Comparison of ENCODE assay signal across 31 cellular contexts in genomic region chr3:71054312-71054711, GRCh38.
DNase-seq lines count a peak whose midpoint lies in the region; ATAC-seq, FAIRE-seq and TF ChIP-seq lines count a peak whose summit lies in the region.
"Had no signal": no experiment of that assay in that cellular context is flagged by ENCODE, and none has a peak within 500 bp of the region (broad histone marks: within the 10 kb centered on the region; RNA-seq: fewer than 3 reads in every experiment).

No MANE protein-coding gene starts in this region.

- H2BK15ac ChIP-seq in H1 (ENCODE audit: low read length): no peak overlapping the region

- no peak overlapping the region for H3K18ac ChIP-seq in H1 (ENCODE audit: extremely low read depth, low read length)

- intact Hi-C loops in heart left ventricle (cut with DNase I): loop anchor here in 1 of 10 donors (5.0 kb wide), 1 partner anchor 37 kb away; no protein-coding TSS in a partner anchor

- H2BK20ac ChIP-seq in H1 (ENCODE audit: low read length): no peak overlapping the region

- peaks cover 95% of the 10 kb centered on the region for H3K4me1 Mint-ChIP-seq in stimulated activated memory B cell treated with anti-CD40 and anti-IgM and Interleukin-4, amounts not matched to agents 10 μg/mL and 1 μg/mL and 100 μg/mL, for 72 hours

- H3K9me3 Mint-ChIP-seq in stimulated activated memory B cell treated with anti-CD40 and anti-IgM and Interleukin-4, amounts not matched to agents 10 μg/mL and 1 μg/mL and 100 μg/mL, for 72 hours: no peaks in the 10 kb centered on the region
- H3K9me3 Mint-ChIP-seq: activated CD4-positive, alpha-beta T cell treated with anti-CD3 and anti-CD28 coated beads, Interleukin-2, amount 10 ng/mL, durations not matched to agents 7 days and 5 days; activated T-helper 1 cell treated with anti-CD3 and anti-CD28 coated beads, Interleukin-12 subunit alpha, Interleukin-12 subunit beta, Interleukin-2, Interleukin-4 antibody, amounts not matched to agents 30 ng/mL and 10 ng/mL and 1 ng/mL, durations not matched to agents 14 hours and 24 hours and 36 hours; dendritic cell treated with granulocyte-macrophage colony-stimulating factor and Interleukin-4, amounts not matched to agents 40 ng/mL and 50 ng/mL, for 4 days had no signal

- H3K4me1 ChIP-seq in heart left ventricle: peaks cover 10 to 100% (median 83%) of the 10 kb centered on the region in 12 donors
- H3K4me1 ChIP-seq in right atrium auricular region: peaks cover 0 to 95% of the 10 kb centered on the region in 2 donors
- peaks cover 99% of the 10 kb centered on the region for H3K4me1 ChIP-seq in Karpas-422 (ENCODE audit: low read length)
- H3K4me1 ChIP-seq in H1 (replicated peaks in 1 of 4; ENCODE audit: control insufficient read depth in 3 of 4, insufficient read depth in 4 of 4, low read length in 3 of 4): peaks cover 10 to 53% (median 36%) of the 10 kb centered on the region in 4 experiments

- ATAC-seq in heart left ventricle: no peak
- no peak for ATAC-seq in stimulated activated memory B cell treated with anti-CD40 and anti-IgM and Interleukin-4, amounts not matched to agents 10 μg/mL and 1 μg/mL and 100 μg/mL, for 72 hours
- ATAC-seq in HG02885 (IDR thresholded peaks at IDR 0.05; ENCODE audit: poor library complexity, unreplicated experiment): no peak
- ATAC-seq: left ventricle myocardium superior, right lobe of liver had no signal

- DNase-seq in heart left ventricle: no peak
- no peak for DNase-seq in right atrium auricular region (ENCODE audit: low spot score)
- no peak for DNase-seq in Karpas-422
- DNase-seq in H1 (ENCODE audit: low read depth in 1 of 2, low spot score in 2 of 2): no peak
- no peak for DNase-seq in GM12891 (ENCODE audit: insufficient read length, low spot score)
- no peak for DNase-seq in D341Med (ENCODE audit: low spot score)
- DNase-seq: ACHN; activated CD4-positive, alpha-beta T cell treated with anti-CD3 and anti-CD28 coated beads, Interleukin-2, amount 10 ng/mL, durations not matched to agents 7 days and 5 days; erythroblast; HCEC 1CT; head of caudate nucleus; Kasumi-1; left ventricle myocardium superior; NCI-H146; NCI-H446; NCI-H748 treated with DMSO at 0.1 percent for 48 hours; right lobe of liver; stimulated activated CD4-positive, alpha-beta T cell treated with anti-CD3 and anti-CD28 coated beads, Interleukin-2, amount 100 ng/mL, for 48 hours; T-helper 9 cell; trophoblast cell; WERI-Rb-1 had no signal

- H3K4ac ChIP-seq in H1 (replicated peaks; ENCODE audit: insufficient read length, low read depth, low read length): no peak overlapping the region

- no peak for TF ChIP-seq EP300 in H1 (IDR thresholded peaks at IDR 0.05; ENCODE audit: borderline replicate concordance in 1 of 2, low read depth in 2 of 2, low read length in 2 of 2)

- POLR2A ChIA-PET in H1 (lab: Charles Lee; ENCODE audit: partially characterized antibody): interaction anchor here (1.0 kb wide), 1 partner anchor 10 kb away, joined by 6 read pairs; no protein-coding TSS in a partner anchor

- 0 out of 2 replicates have a peak overlapping the region, but pooled peaks have one; percentile 9 for H2AK5ac ChIP-seq in H1 (ENCODE audit: low read depth, low read length)

- TF ChIP-seq POLR2A in heart left ventricle (IDR thresholded peaks at IDR 0.05): no peak
- TF ChIP-seq POLR2A in H1 (IDR thresholded peaks at IDR 0.05; ENCODE audit: control extremely low read depth in 1 of 2, low read depth in 2 of 2, low read length in 2 of 2): no peak
- TF ChIP-seq POLR2A in GM12891 (IDR thresholded peaks at IDR 0.05; ENCODE audit: low read depth, low read length): no peak

- 71 to 75% (median 72%) methylated on average over 5 of the region's 5 CpGs for WGBS in heart left ventricle, 4 donors
- WGBS in H1 (ENCODE audit: extremely low coverage in 1 of 2, insufficient coverage in 1 of 2, insufficient read length in 1 of 2, insufficient replicate concordance in 2 of 2, low coverage in 1 of 2, low lambda C conversion rate in 2 of 2, missing lambda C conversion rate in 1 of 2), 2 experiments: 89% methylated on average over 5 of the region's 5 CpGs; no CpG with 5 or more reads in 1 of the 2 experiments

- H3K4me2 ChIP-seq in Karpas-422 (ENCODE audit: low read depth, low read length, poor library complexity, severe bottlenecking) (peak overlapping the region; percentile 57), H1 (ENCODE audit: insufficient read depth in 1 of 2, low read depth in 2 of 2, low read length in 2 of 2) (no peak overlapping the region; a peak in 1 of 4 replicates)

- H3K79me1 ChIP-seq in H1 (ENCODE audit: low read depth, low read length): no peaks in the 10 kb centered on the region; the same call in 1 of the 2 replicates

- H3K9me2 ChIP-seq in Karpas-422 (replicated peaks; ENCODE audit: insufficient read depth, low read length): no peaks in the 10 kb centered on the region

- H3K27me3 ChIP-seq in heart left ventricle (no peaks in the 10 kb centered on the region), right atrium auricular region (no peaks in the 10 kb centered on the region), Karpas-422 (ENCODE audit: low read length) (no peaks in the 10 kb centered on the region), H1 (replicated peaks in 1 of 4; ENCODE audit: control insufficient read depth in 3 of 4, extremely low read depth in 1 of 4, insufficient read depth in 3 of 4, low read length in 3 of 4) (no peaks in the 10 kb centered on the region)
- H3K27me3 ChIP-seq: cardiac muscle cell, neutrophil, right lobe of liver had no signal

- no peak overlapping the region for H2BK12ac ChIP-seq in H1 (ENCODE audit: low read depth, low read length)

- H3K27ac Mint-ChIP-seq in stimulated activated memory B cell treated with anti-CD40 and anti-IgM and Interleukin-4, amounts not matched to agents 10 μg/mL and 1 μg/mL and 100 μg/mL, for 72 hours: no peak overlapping the region
- H3K27ac Mint-ChIP-seq: activated CD4-positive, alpha-beta T cell treated with anti-CD3 and anti-CD28 coated beads, Interleukin-2, amount 10 ng/mL, durations not matched to agents 7 days and 5 days; activated naive CD8-positive, alpha-beta T cell; activated T-helper 1 cell treated with anti-CD3 and anti-CD28 coated beads, Interleukin-12 subunit alpha, Interleukin-12 subunit beta, Interleukin-2, Interleukin-4 antibody, amounts not matched to agents 30 ng/mL and 10 ng/mL and 1 ng/mL, durations not matched to agents 14 hours and 24 hours and 36 hours; dendritic cell treated with granulocyte-macrophage colony-stimulating factor and Interleukin-4, amounts not matched to agents 40 ng/mL and 50 ng/mL, for 4 days had no signal

- H3K36me3 ChIP-seq in heart left ventricle: peaks cover 0 to 37% (median 19%) of the 10 kb centered on the region in 9 donors
- H3K36me3 ChIP-seq in right atrium auricular region: peaks cover 18% of the 10 kb centered on the region
- peaks cover 29% of the 10 kb centered on the region; the same call in 1 of the 2 replicates for H3K36me3 ChIP-seq in Karpas-422 (ENCODE audit: insufficient read depth, low read length)
- 0 out of 8 replicates have a peak, but pooled peaks cover 0 to 3% (median 0%) of the 10 kb centered on the region in 4 experiments for H3K36me3 ChIP-seq in H1 (ENCODE audit: control insufficient read depth in 2 of 4, insufficient read depth in 4 of 4, low read length in 3 of 4)
- H3K36me3 ChIP-seq: WERI-Rb-1 had no signal

- no peak overlapping the region for H3K14ac ChIP-seq in H1 (ENCODE audit: insufficient read length)

- CTCF ChIA-PET in H1 (lab: Charles Lee; ENCODE audit: partially characterized antibody): interaction anchor here (1.0 to 2.1 kb wide), 3 partner anchors 16 to 325 kb away, joined by 3 to 6 read pairs (median 3); no protein-coding TSS in a partner anchor

- H4K20me1 ChIP-seq in Karpas-422 (ENCODE audit: insufficient read depth, low read depth, low read length) (peaks cover 46% of the 10 kb centered on the region), H1 (replicated peaks in 1 of 2; ENCODE audit: control insufficient read depth in 1 of 2, insufficient read depth in 2 of 2, low read length in 2 of 2) (peaks cover 0 to 2% of the 10 kb centered on the region in 2 experiments)

- H3K27me3 Mint-ChIP-seq in stimulated activated memory B cell treated with anti-CD40 and anti-IgM and Interleukin-4, amounts not matched to agents 10 μg/mL and 1 μg/mL and 100 μg/mL, for 72 hours: no peaks in the 10 kb centered on the region
- H3K27me3 Mint-ChIP-seq: activated CD4-positive, alpha-beta T cell treated with anti-CD3 and anti-CD28 coated beads, Interleukin-2, amount 10 ng/mL, durations not matched to agents 7 days and 5 days; activated naive CD8-positive, alpha-beta T cell; B cell; dendritic cell treated with granulocyte-macrophage colony-stimulating factor and Interleukin-4, amounts not matched to agents 40 ng/mL and 50 ng/mL, for 4 days had no signal

- H3K9me3 ChIP-seq in heart left ventricle (no peaks in the 10 kb centered on the region), right atrium auricular region (no peaks in the 10 kb centered on the region), Karpas-422 (ENCODE audit: low read length) (no peaks in the 10 kb centered on the region), H1 (ENCODE audit: insufficient read depth in 2 of 2, low read depth in 1 of 2, low read length in 1 of 2) (no peaks in the 10 kb centered on the region)
- H3K9me3 ChIP-seq: neutrophil, right lobe of liver had no signal

- no peaks in the 10 kb centered on the region for H3K23me2 ChIP-seq in H1 (ENCODE audit: low read depth, low read length)

- peaks cover 98% of the 10 kb centered on the region for H3K79me2 ChIP-seq in Karpas-422 (ENCODE audit: low read length)
- H3K79me2 ChIP-seq in H1 (ENCODE audit: control insufficient read depth in 1 of 2, insufficient read depth in 2 of 2, low read length in 2 of 2): peaks cover 0 to 25% of the 10 kb centered on the region in 2 experiments; a peak in 1 of 4 replicates

- no peak overlapping the region for H3K56ac ChIP-seq in H1 (replicated peaks; ENCODE audit: insufficient read length, low read depth, low read length)

- no peak overlapping the region for H4K91ac ChIP-seq in H1 (replicated peaks; ENCODE audit: insufficient read length, low read length)

- no peak overlapping the region for H3K4me3 ChIP-seq in heart left ventricle
- no peak overlapping the region for H3K4me3 ChIP-seq in right atrium auricular region
- no peak overlapping the region for H3K4me3 ChIP-seq in Karpas-422 (ENCODE audit: low read length)
- H3K4me3 ChIP-seq in H1 (ENCODE audit: extremely low read depth in 1 of 4, insufficient read depth in 2 of 4, low read depth in 3 of 4, low read length in 4 of 4): no peak overlapping the region
- H3K4me3 ChIP-seq: cardiac muscle cell, right lobe of liver had no signal

- TF ChIP-seq CTCF in heart left ventricle (IDR thresholded peaks at IDR 0.05) (no peak), right atrium auricular region (IDR thresholded peaks at IDR 0.05) (no peak), H1 (IDR thresholded peaks at IDR 0.05; ENCODE audit: control extremely low read depth in 1 of 3, insufficient read depth in 1 of 3, low read depth in 1 of 3, low read length in 3 of 3) (no peak)

- peaks cover 62% of the 10 kb centered on the region for H3K36me3 Mint-ChIP-seq in stimulated activated memory B cell treated with anti-CD40 and anti-IgM and Interleukin-4, amounts not matched to agents 10 μg/mL and 1 μg/mL and 100 μg/mL, for 72 hours

- TF ChIP-seq RAD21 in H1 (IDR thresholded peaks at IDR 0.05 in 1 of 2, conservative IDR thresholded peaks at IDR 0.05 in 1 of 2; ENCODE audit: low read depth in 2 of 2, low read length in 2 of 2): no peak

- peak overlapping the region; percentile 29 for H3K4me3 Mint-ChIP-seq in stimulated activated memory B cell treated with anti-CD40 and anti-IgM and Interleukin-4, amounts not matched to agents 10 μg/mL and 1 μg/mL and 100 μg/mL, for 72 hours
- H3K4me3 Mint-ChIP-seq: activated CD4-positive, alpha-beta T cell treated with anti-CD3 and anti-CD28 coated beads, Interleukin-2, amount 10 ng/mL, durations not matched to agents 7 days and 5 days; activated naive CD8-positive, alpha-beta T cell; activated T-helper 1 cell treated with anti-CD3 and anti-CD28 coated beads, Interleukin-12 subunit alpha, Interleukin-12 subunit beta, Interleukin-2, Interleukin-4 antibody, amounts not matched to agents 30 ng/mL and 10 ng/mL and 1 ng/mL, durations not matched to agents 14 hours and 24 hours and 36 hours; dendritic cell treated with granulocyte-macrophage colony-stimulating factor and Interleukin-4, amounts not matched to agents 40 ng/mL and 50 ng/mL, for 4 days had no signal

- H3K27ac ChIP-seq in heart left ventricle (peak overlapping the region in 8 of 12 donors; percentile 5 to 97 (median 66)), right atrium auricular region (no peak overlapping the region), Karpas-422 (ENCODE audit: low read length) (peak overlapping the region; percentile 27; the same call in 1 of the 2 replicates), H1 (ENCODE audit: low read depth, low read length) (no peak overlapping the region)
- H3K27ac ChIP-seq: neutrophil, right lobe of liver, WERI-Rb-1 had no signal

- H2AFZ ChIP-seq in Karpas-422 (ENCODE audit: low read length) (no peak overlapping the region), H1 (ENCODE audit: low read length) (no peak overlapping the region)

- no peak overlapping the region for H2BK5ac ChIP-seq in H1 (ENCODE audit: low read depth, low read length)

- H4K8ac ChIP-seq in H1 (ENCODE audit: extremely low read depth, insufficient read depth, low read length): no peak overlapping the region

- FAIRE-seq in H1 (lab: Jason Lieb, UNC) (no peak), GM12891 (lab: Jason Lieb, UNC) (no peak)
- FAIRE-seq: astrocyte, RCC 7860 had no signal

- H3K23ac ChIP-seq in H1 (ENCODE audit: insufficient read length): no peak overlapping the region

- H3K9ac ChIP-seq in Karpas-422 (ENCODE audit: low read length) (no peak overlapping the region), H1 (replicated peaks in 1 of 4; ENCODE audit: extremely low read depth in 1 of 4, low read depth in 3 of 4, low read length in 3 of 4) (no peak overlapping the region)

- no peak overlapping the region for H2BK120ac ChIP-seq in H1 (replicated peaks; ENCODE audit: low read depth, low read length)

- no peak overlapping the region for H4K5ac ChIP-seq in H1 (ENCODE audit: insufficient read length, low read depth, low read length)

Comparison
In these comparisons a context has a peak if more than half of its experiments do, and no peak if none do; other contexts are left out.
1. H3K27ac ChIP-seq: peak in heart left ventricle (8 of 12) and Karpas-422 (single experiment); none in right atrium auricular region (0 of 2) and H1 (single experiment).